25 cellular contexts compared by ENCODE assay signal in genomic region chr12:5797661-5798060, GRCh38.
DNase-seq lines count a peak whose midpoint lies in the region; ATAC-seq and TF ChIP-seq lines count a peak whose summit lies in the region.
"Had no signal": no experiment of that assay in that cellular context is flagged by ENCODE, and none has a peak within 500 bp of the region (broad histone marks: within the 10 kb centered on the region; RNA-seq: fewer than 3 reads in every experiment).

No MANE protein-coding gene starts in this region.

- no peaks in the 10 kb centered on the region for H3K27me3 ChIP-seq in prostate gland (replicated peaks; ENCODE audit: insufficient read depth)
- no peaks in the 10 kb centered on the region for H3K27me3 ChIP-seq in adrenal gland
- no peaks in the 10 kb centered on the region for H3K27me3 ChIP-seq in naive thymus-derived CD4-positive, alpha-beta T cell (ENCODE audit: control insufficient read depth in 2 of 2, insufficient read depth in 2 of 2, low read length in 2 of 2)
- H3K27me3 ChIP-seq: BLaER1 treated with 17β-estradiol and CSF1 and Interleukin-3, amounts not matched to agents 10 nM and 100 nM had no signal

- intact Hi-C loops in prostate gland (cut with DNase I), result loop anchor here (5.0 kb wide), 1 partner anchor 370 kb away; no protein-coding TSS in a partner anchor
- intact Hi-C loops in adrenal gland (cut with DNase I), result no loop called here
- intact Hi-C loops in naive thymus-derived CD4-positive, alpha-beta T cell (cut with micrococcal nuclease), result no loop called here

- POLR2A ChIA-PET in naive thymus-derived CD4-positive, alpha-beta T cell (lab: Charles Lee), result no interaction called here

- no peaks in the 10 kb centered on the region for H3K36me3 Mint-ChIP-seq in naive thymus-derived CD4-positive, alpha-beta T cell
- H3K36me3 Mint-ChIP-seq: CD8-positive, alpha-beta T cell had no signal

- WGBS in prostate gland, result 77% methylated on average over 9 of the region's 9 CpGs
- WGBS in adrenal gland, 4 donors, result 81 to 91% (median 89%) methylated on average over 9 of the region's 9 CpGs

- TF ChIP-seq CTCF in coronary artery (IDR thresholded peaks at IDR 0.05) (no peak), prostate gland (IDR thresholded peaks at IDR 0.05) (no peak), adrenal gland (IDR thresholded peaks at IDR 0.05) (no peak)

- H3K27me3 Mint-ChIP-seq in naive thymus-derived CD4-positive, alpha-beta T cell, result peaks cover 0 to 18% (median 11%) of the 10 kb centered on the region in 5 donors
- H3K27me3 Mint-ChIP-seq: B cell had no signal

- H3K27ac Mint-ChIP-seq in naive thymus-derived CD4-positive, alpha-beta T cell, result no peak overlapping the region
- H3K27ac Mint-ChIP-seq: B cell; CD4-positive, alpha-beta T cell; CD8-positive, alpha-beta T cell had no signal

- H3K36me3 ChIP-seq in prostate gland, result no peaks in the 10 kb centered on the region
- no peaks in the 10 kb centered on the region for H3K36me3 ChIP-seq in adrenal gland (replicated peaks in 1 of 2)
- no peaks in the 10 kb centered on the region for H3K36me3 ChIP-seq in naive thymus-derived CD4-positive, alpha-beta T cell (ENCODE audit: control insufficient read depth in 2 of 3, insufficient read depth in 3 of 3, low read length in 3 of 3)
- H3K36me3 ChIP-seq: BLaER1 treated with 17β-estradiol and CSF1 and Interleukin-3, amounts not matched to agents 10 nM and 100 nM had no signal

- H3K4me3 ChIP-seq in coronary artery (no peak overlapping the region), prostate gland (no peak overlapping the region), adrenal gland (no peak overlapping the region)
- no peak overlapping the region for H3K4me3 ChIP-seq in naive thymus-derived CD4-positive, alpha-beta T cell (ENCODE audit: low read length)
- H3K4me3 ChIP-seq: A549; BLaER1 treated with 17β-estradiol and CSF1 and Interleukin-3, amounts not matched to agents 10 nM and 100 nM had no signal

- DNase-seq in G401 (ENCODE audit: low spot score) (peak; percentile 54), cerebellar cortex (ENCODE audit: low spot score) (peak; percentile 40), coronary artery (ENCODE audit: low spot score) (peak; percentile 55), prostate gland (ENCODE audit: low spot score) (peak; percentile 13), D341Med (ENCODE audit: low spot score) (no peak), HPDE6-E6E7 (ENCODE audit: extremely low spot score) (no peak), adrenal gland (no peak)
- DNase-seq in naive thymus-derived CD4-positive, alpha-beta T cell, result no peak
- DNase-seq: AML-193; Caco-2; Calu3; CD4-positive, alpha-beta T cell; CD8-positive, alpha-beta T cell; DMS 273 treated with DMSO at 0.1 percent for 48 hours; DMS153; DMS53; DMS79; DND-41; EL; GF-D8 had no signal

- H3K4me1 Mint-ChIP-seq in naive thymus-derived CD4-positive, alpha-beta T cell, result no peaks in the 10 kb centered on the region
- H3K4me1 Mint-ChIP-seq: B cell had no signal

- in situ Hi-C loops in G401 (cut with HindIII; ENCODE audit: low sequenced_read_pairs), result no loop called here

- no peaks in the 10 kb centered on the region for H3K4me1 ChIP-seq in prostate gland (replicated peaks)
- no peaks in the 10 kb centered on the region for H3K4me1 ChIP-seq in adrenal gland (replicated peaks in 1 of 2)
- H3K4me1 ChIP-seq in naive thymus-derived CD4-positive, alpha-beta T cell (ENCODE audit: control insufficient read depth in 2 of 2, insufficient read depth in 2 of 2, low read length in 2 of 2), result no peaks in the 10 kb centered on the region
- H3K4me1 ChIP-seq: A549, Caco-2 had no signal

- TF ChIP-seq POLR2A in prostate gland (IDR thresholded peaks at IDR 0.05) (no peak), adrenal gland (IDR thresholded peaks at IDR 0.05) (no peak)

- H3K27ac ChIP-seq in coronary artery, result no peak overlapping the region
- no peak overlapping the region for H3K27ac ChIP-seq in prostate gland
- H3K27ac ChIP-seq in adrenal gland, result no peak overlapping the region
- no peak overlapping the region for H3K27ac ChIP-seq in naive thymus-derived CD4-positive, alpha-beta T cell (ENCODE audit: low read depth, low read length)
- H3K27ac ChIP-seq: 22Rv1; A549; BLaER1 treated with 17β-estradiol and CSF1 and Interleukin-3, amounts not matched to agents 10 nM and 100 nM; C4-2B had no signal

- no peaks in the 10 kb centered on the region for H3K9me3 Mint-ChIP-seq in naive thymus-derived CD4-positive, alpha-beta T cell
- H3K9me3 Mint-ChIP-seq: CD4-positive, alpha-beta T cell; CD8-positive, alpha-beta T cell had no signal

- CTCF ChIA-PET in naive thymus-derived CD4-positive, alpha-beta T cell (lab: Charles Lee), result no interaction called here

- no peak for ATAC-seq in naive thymus-derived CD4-positive, alpha-beta T cell
- ATAC-seq: CD8-positive, alpha-beta T cell had no signal

- no peak overlapping the region for H3K4me3 Mint-ChIP-seq in naive thymus-derived CD4-positive, alpha-beta T cell
- H3K4me3 Mint-ChIP-seq: B cell; CD4-positive, alpha-beta T cell; CD8-positive, alpha-beta T cell had no signal

- H3K9me3 ChIP-seq in prostate gland (no peaks in the 10 kb centered on the region), adrenal gland (replicated peaks in 1 of 3) (no peaks in the 10 kb centered on the region)
- no peaks in the 10 kb centered on the region for H3K9me3 ChIP-seq in naive thymus-derived CD4-positive, alpha-beta T cell (ENCODE audit: control insufficient read depth in 2 of 3, low read length in 3 of 3)
- H3K9me3 ChIP-seq: A549; BLaER1 treated with 17β-estradiol and CSF1 and Interleukin-3, amounts not matched to agents 10 nM and 100 nM; Caco-2 had no signal

Comparison
In these comparisons a context has a peak if more than half of its experiments do, and no peak if none do; other contexts are left out.
1. DNase-seq: peak in G401 (single experiment), cerebellar cortex (single experiment), coronary artery (single experiment) and prostate gland (single experiment); none in D341Med (single experiment), HPDE6-E6E7 (single experiment), adrenal gland (0 of 7) and naive thymus-derived CD4-positive, alpha-beta T cell (0 of 9).